In the genomic region with DNA sequence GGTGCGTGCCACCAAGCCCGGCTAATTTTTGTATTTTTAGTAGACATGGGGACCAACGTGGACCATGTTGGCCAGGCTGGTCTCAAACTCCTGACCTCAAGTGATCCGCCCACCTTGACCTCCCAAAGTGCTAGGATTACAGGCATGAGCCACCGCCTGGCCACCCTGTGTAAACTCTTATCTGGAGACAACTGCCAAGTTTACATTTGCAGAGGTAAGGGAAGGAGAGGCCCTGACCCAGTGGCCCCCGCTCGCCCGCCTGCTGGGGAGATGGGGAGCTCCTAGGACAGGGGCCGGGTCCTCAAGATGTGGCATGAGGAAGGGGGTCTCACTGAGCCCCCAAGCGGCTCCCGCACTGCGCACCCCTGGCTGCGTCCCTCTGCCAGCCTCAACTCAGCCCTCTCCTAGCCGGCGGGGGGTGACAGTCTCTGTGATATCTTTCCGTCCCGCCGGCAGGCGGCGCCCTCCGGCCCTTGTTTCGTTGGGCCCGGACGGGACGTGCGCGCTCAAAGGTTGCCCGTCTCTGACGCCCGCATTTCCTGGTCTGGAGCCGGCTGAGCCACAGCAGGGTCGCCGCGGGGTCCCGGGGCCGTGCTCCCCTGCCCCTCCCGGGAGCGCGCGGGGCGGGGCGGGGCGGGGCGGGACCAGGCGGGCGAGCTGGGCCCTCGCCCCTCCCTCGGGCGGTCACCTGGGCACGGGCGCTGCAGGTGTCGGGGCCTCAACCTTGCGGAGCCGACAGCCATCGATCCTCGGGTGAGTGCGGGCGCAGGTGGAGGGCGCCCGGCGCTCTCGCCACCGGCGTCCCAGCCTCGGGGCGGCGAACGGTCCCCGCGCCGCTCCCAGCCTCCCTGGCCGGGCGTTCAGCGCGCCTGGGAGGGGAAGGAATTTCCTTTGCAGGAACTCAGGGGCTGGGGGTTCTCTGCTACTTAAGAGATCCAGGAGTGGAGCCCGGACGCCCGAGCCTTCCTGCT, we compare ENCODE assay signal across 8 cellular contexts. TPM values are rescaled to one million over a fixed set of nuclear protein-coding genes. Genes with fewer than 3 reads are reported as not detected.
DNase-seq lines count a peak whose midpoint lies in the region; ATAC-seq and TF ChIP-seq lines count a peak whose summit lies in the region.

A gene with protein sequence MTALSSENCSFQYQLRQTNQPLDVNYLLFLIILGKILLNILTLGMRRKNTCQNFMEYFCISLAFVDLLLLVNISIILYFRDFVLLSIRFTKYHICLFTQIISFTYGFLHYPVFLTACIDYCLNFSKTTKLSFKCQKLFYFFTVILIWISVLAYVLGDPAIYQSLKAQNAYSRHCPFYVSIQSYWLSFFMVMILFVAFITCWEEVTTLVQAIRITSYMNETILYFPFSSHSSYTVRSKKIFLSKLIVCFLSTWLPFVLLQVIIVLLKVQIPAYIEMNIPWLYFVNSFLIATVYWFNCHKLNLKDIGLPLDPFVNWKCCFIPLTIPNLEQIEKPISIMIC (plus strand): TSS at position 533 of the 971 bp plus-strand sequence. CDS start 45,978 bp downstream, outside the sequence.

- TF ChIP-seq CTCF in GM10266 (IDR thresholded peaks at IDR 0.05; ENCODE audit: control insufficient read depth, insufficient read depth, low read depth, missing control alignments) (peak; percentile 98), right atrium auricular region (IDR thresholded peaks at IDR 0.05) (peak; percentile 49 to 78), retinal pigment epithelial cell (conservative IDR thresholded peaks at IDR 0.05; ENCODE audit: low read depth, low read length) (peak; percentile 74)

- H3K9me3 Mint-ChIP-seq in activated naive CD4-positive, alpha-beta T cell treated with anti-CD3 and anti-CD28 coated beads, Interleukin-2, amount 50 U/mL, for 72 hours = peaks cover 0 to 5% of the 10 kb centered on the region in 2 donors

- H3K9me3 ChIP-seq in HAP-1 = no peaks in the 10 kb centered on the region
- no peaks in the 10 kb centered on the region for H3K9me3 ChIP-seq in right atrium auricular region

- peak; percentile 90 for DNase-seq in GM10266 (ENCODE audit: extremely low spot score)
- DNase-seq in HAP-1 (ENCODE audit: low spot score in 2 of 2) = peak; percentile 61 to 91
- DNase-seq in M059J (ENCODE audit: low read depth) = peak; percentile 72
- peak; percentile 88 for DNase-seq in SKM-1 (lab: John Stamatoyannopoulos, UW; ENCODE audit: unreplicated experiment)
- peak; percentile 89 for DNase-seq in activated naive CD4-positive, alpha-beta T cell treated with anti-CD3 and anti-CD28 coated beads, Interleukin-2, amount 50 U/mL, for 72 hours (ENCODE audit: low spot score in 2 of 2)
- no peak for DNase-seq in right atrium auricular region (ENCODE audit: low spot score)
- no peak for DNase-seq in retinal pigment epithelial cell (ENCODE audit: low read depth)
- no peak for DNase-seq in hippocampal formation (lab: John Stamatoyannopoulos, UW)

- H3K27me3 ChIP-seq in HAP-1 (ENCODE audit: low read depth) (no peaks in the 10 kb centered on the region), right atrium auricular region (no peaks in the 10 kb centered on the region)

- ATAC-seq in activated naive CD4-positive, alpha-beta T cell treated with anti-CD3 and anti-CD28 coated beads, Interleukin-2, amount 50 U/mL, for 72 hours = peak; percentile 92 to 94

- in situ Hi-C loops in HAP-1 (cut with MboI; ENCODE audit: low sequenced_read_pairs) = no loop called here

- H3K36me3 ChIP-seq in HAP-1 (replicated peaks) = no peaks in the 10 kb centered on the region
- H3K36me3 ChIP-seq in right atrium auricular region = no peaks in the 10 kb centered on the region

- H3K27ac ChIP-seq in right atrium auricular region = no peak within 1 kb of the TSS

- H3K4me1 ChIP-seq in HAP-1 (no peaks in the 10 kb centered on the region), right atrium auricular region (peaks cover 0 to 17% of the 10 kb centered on the region in 2 donors)

- peaks cover 0 to 5% of the 10 kb centered on the region in 2 donors for H3K36me3 Mint-ChIP-seq in activated naive CD4-positive, alpha-beta T cell treated with anti-CD3 and anti-CD28 coated beads, Interleukin-2, amount 50 U/mL, for 72 hours

- peak within 1 kb of the TSS in 1 of 2 donors; percentile 35 for H3K27ac Mint-ChIP-seq in activated naive CD4-positive, alpha-beta T cell treated with anti-CD3 and anti-CD28 coated beads, Interleukin-2, amount 50 U/mL, for 72 hours

- H3K4me3 ChIP-seq in HAP-1 (peak within 1 kb of the TSS; percentile 60), right atrium auricular region (peak within 1 kb of the TSS; percentile 48 to 65), retinal pigment epithelial cell (ENCODE audit: low read length) (peak within 1 kb of the TSS; percentile 39)

RNA-seq across cellular contexts. Expression of the gene that starts here (rescaled TPM):
- 3.4 and 10.2 TPM in 2 replicates for total RNA-seq in M059J (2014; rRNA removed; shearing (Covaris generic))
- 10 to 100 TPM in 1 of 2 donors, 1 to 10 TPM in 1; 7.2 to 13.2 TPM for total RNA-seq in activated naive CD4-positive, alpha-beta T cell treated with anti-CD3 and anti-CD28 coated beads, Interleukin-2, amount 50 U/mL, for 72 hours
- under 1 TPM; 0.75 to 0.96 TPM for total RNA-seq in right atrium auricular region

Comparison
In these comparisons a context has a peak if more than half of its experiments do, and no peak if none do; other contexts are left out.
1. DNase-seq: peak in GM10266 (single experiment), HAP-1 (2 of 2), M059J (single experiment), SKM-1 (single experiment) and activated naive CD4-positive, alpha-beta T cell treated with anti-CD3 and anti-CD28 coated beads, Interleukin-2, amount 50 U/mL, for 72 hours (2 of 2); none in right atrium auricular region (single experiment), retinal pigment epithelial cell (single experiment) and hippocampal formation (0 of 2).
2. Peak in every context shown above with its lines, with median percentiles within 50 percentile points of each other: CTCF ChIP-seq and H3K4me3 ChIP-seq.